Comparison of ENCODE assay signal across 10 cellular contexts in the genomic region with DNA sequence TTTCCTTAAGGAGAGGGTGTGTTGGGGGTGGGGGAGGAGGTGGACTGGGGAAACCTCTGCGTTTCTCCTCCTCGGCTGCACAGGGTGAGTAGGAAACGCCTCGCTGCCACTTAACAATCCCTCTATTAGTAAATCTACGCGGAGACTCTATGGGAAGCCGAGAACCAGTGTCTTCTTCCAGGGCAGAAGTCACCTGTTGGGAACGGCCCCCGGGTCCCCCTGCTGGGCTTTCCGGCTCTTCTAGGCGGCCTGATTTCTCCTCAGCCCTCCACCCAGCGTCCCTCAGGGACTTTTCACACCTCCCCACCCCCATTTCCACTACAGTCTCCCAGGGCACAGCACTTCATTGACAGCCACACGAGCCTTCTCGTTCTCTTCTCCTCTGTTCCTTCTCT. TPM values are rescaled to one million over a fixed set of nuclear protein-coding genes. Genes with fewer than 3 reads are reported as not detected.
DNase-seq lines count a peak whose midpoint lies in the region; ATAC-seq and TF ChIP-seq lines count a peak whose summit lies in the region.
"Had no signal": no experiment of that assay in that cellular context is flagged by ENCODE, and none has a peak within 500 bp of the region (broad histone marks: within the 10 kb centered on the region; RNA-seq: fewer than 3 reads in every experiment).

No MANE protein-coding gene starts in this region.

- no peaks in the 10 kb centered on the region for H3K9me2 ChIP-seq in neural cell (ENCODE audit: insufficient read depth, low read length)

- no peak overlapping the region for H2AFZ ChIP-seq in neural cell (ENCODE audit: low read depth, low read length)

- no peak for ATAC-seq in left colon
- no peak for ATAC-seq in GM21723 (IDR thresholded peaks at IDR 0.05; ENCODE audit: unreplicated experiment)

- peaks cover 3% of the 10 kb centered on the region for H3K36me3 Mint-ChIP-seq in IgD-negative memory B cell

- TF ChIP-seq CTCF in neural cell (IDR thresholded peaks at IDR 0.05; ENCODE audit: poor library complexity, severe bottlenecking), result no peak

- H3F3A ChIP-seq in neural cell (ENCODE audit: insufficient read depth, low read length, poor library complexity, severe bottlenecking), result peaks cover 4% of the 10 kb centered on the region

- H3K4me1 Mint-ChIP-seq in IgD-negative memory B cell, result peaks cover 3 to 18% (median 10%) of the 10 kb centered on the region in 3 donors

- peak overlapping the region; percentile 12 to 79 (median 48) for H3K4me3 Mint-ChIP-seq in IgD-negative memory B cell

- H3K27me3 Mint-ChIP-seq in IgD-negative memory B cell, result peaks cover 67% of the 10 kb centered on the region

- peaks cover 98% of the 10 kb centered on the region for H3K27me3 ChIP-seq in neural cell (ENCODE audit: insufficient read depth, low read depth, low read length)

- no peaks in the 10 kb centered on the region for H3K9me3 ChIP-seq in neural cell (ENCODE audit: low read length)
- H3K9me3 ChIP-seq: esophagus muscularis mucosa had no signal

- H3K9ac ChIP-seq in neural cell (ENCODE audit: low read length), result no peak overlapping the region

- H3K36me3 ChIP-seq in neural cell (ENCODE audit: insufficient read depth, low read length), result no peaks in the 10 kb centered on the region
- H3K36me3 ChIP-seq: esophagus muscularis mucosa had no signal

- peak; percentile 72 for DNase-seq in ELF-1 (ENCODE audit: low read depth, low spot score)
- DNase-seq in activated T-cell treated with anti-CD3 and anti-CD28 coated beads, Interleukin-2, amount 50 U/mL, for 48 hours, result peak; percentile 31 to 34
- DNase-seq in cerebellum (ENCODE audit: low spot score), result no peak
- no peak for DNase-seq in left colon
- DNase-seq: stimulated activated CD4-positive, alpha-beta T cell treated with anti-CD3 and anti-CD28 coated beads, Interleukin-12 subunit alpha, Interleukin-12 subunit beta, amount 100 ng/mL, for 4 hours had no signal

- no peak overlapping the region for H3K27ac ChIP-seq in neural cell (ENCODE audit: low read length)
- H3K27ac ChIP-seq: esophagus muscularis mucosa had no signal

- no peak for TF ChIP-seq EP300 in neural cell (conservative IDR thresholded peaks at IDR 0.05; ENCODE audit: poor library complexity, severe bottlenecking)

- H3K79me2 ChIP-seq in neural cell (replicated peaks; ENCODE audit: insufficient read depth, low read length), result peaks cover 11% of the 10 kb centered on the region

- peak overlapping the region; percentile 6 for H3K4me2 ChIP-seq in neural cell (ENCODE audit: low read length)

- no peaks in the 10 kb centered on the region for H4K20me1 ChIP-seq in neural cell (ENCODE audit: insufficient read depth)

- peak overlapping the region; percentile 56 to 93 (median 93) for H3K27ac Mint-ChIP-seq in IgD-negative memory B cell

- H3K9me3 Mint-ChIP-seq in IgD-negative memory B cell, result peaks cover 0 to 15% (median 0%) of the 10 kb centered on the region in 3 donors

- peak; percentile 17 for TF ChIP-seq RAD21 in neural cell (conservative IDR thresholded peaks at IDR 0.05)

- peak overlapping the region; percentile 33 for H3K4me3 ChIP-seq in neural cell (ENCODE audit: low read length)
- H3K4me3 ChIP-seq: esophagus muscularis mucosa had no signal

- intact Hi-C loops in left colon (cut with DNase I, micrococcal nuclease), result no loop called here

TF ChIP-seq in neural cell, 6 proteins besides CTCF, POLR2A, EP300 and RAD21:
- TF ChIP-seq SMC3 (conservative IDR thresholded peaks at IDR 0.05; ENCODE audit: poor library complexity) (no peak), POLR2AphosphoS5 (IDR thresholded peaks at IDR 0.05) (no peak), EZH2 (IDR thresholded peaks at IDR 0.05; ENCODE audit: borderline replicate concordance, insufficient read depth, low read length, poor library complexity, severe bottlenecking) (no peak), TAF1 (IDR thresholded peaks at IDR 0.05; ENCODE audit: low read depth) (no peak), MXI1 (conservative IDR thresholded peaks at IDR 0.05; ENCODE audit: poor library complexity, severe bottlenecking) (no peak)
TF ChIP-seq in neural cell: peak in this region for 0.

RNA-seq across cellular contexts. Expression of a gene that starts 2.1 kb away (rescaled TPM):
- polyA plus RNA-seq in IgD-negative memory B cell, result not detected
- 1.6 and 2.5 TPM in 2 replicates for polyA plus RNA-seq in neural cell
- polyA minus RNA-seq in neural cell, result 3.7 and 4.1 TPM in 2 replicates
- 0.09 TPM for total RNA-seq in cerebellum
- total RNA-seq in left colon, result not detected
- total RNA-seq: esophagus muscularis mucosa had no signal
- polyA plus RNA-seq: adipose tissue had no signal

Comparison
In these comparisons a context has a peak if more than half of its experiments do, and no peak if none do; other contexts are left out.
1. DNase-seq: peak in ELF-1 (single experiment) and activated T-cell treated with anti-CD3 and anti-CD28 coated beads, Interleukin-2, amount 50 U/mL, for 48 hours (2 of 2); none in cerebellum (single experiment) and left colon (0 of 2).